In genomic region chr4:82891728-82892466, GRCh38 we compare ENCODE assay signal across 8 cellular contexts. TPM values are rescaled to one million over a fixed set of nuclear protein-coding genes. Genes with fewer than 3 reads are reported as not detected.
DNase-seq lines count a peak whose midpoint lies in the region; ATAC-seq and TF ChIP-seq lines count a peak whose summit lies in the region.

No MANE protein-coding gene starts in this region.

- no peaks in the 10 kb centered on the region for H3K27me3 Mint-ChIP-seq in activated CD4-positive, alpha-beta T cell treated with anti-CD3 and anti-CD28 coated beads for 36 hours
- no peaks in the 10 kb centered on the region for H3K27me3 Mint-ChIP-seq in nephron progenitor cell (ENCODE audit: low read depth, poor library complexity)

- peak overlapping the region; percentile 55; the same call in 1 of the 2 replicates for H2AFZ ChIP-seq in OCI-LY3 (ENCODE audit: low read depth, low read length)

- peak overlapping the region; percentile 81 for H3K4me3 Mint-ChIP-seq in activated CD4-positive, alpha-beta T cell treated with anti-CD3 and anti-CD28 coated beads for 36 hours
- H3K4me3 Mint-ChIP-seq in nephron progenitor cell: peak overlapping the region; percentile 98

- peaks cover 39% of the 10 kb centered on the region for H3K4me1 Mint-ChIP-seq in activated CD4-positive, alpha-beta T cell treated with anti-CD3 and anti-CD28 coated beads for 36 hours
- peaks cover 39% of the 10 kb centered on the region for H3K4me1 Mint-ChIP-seq in nephron progenitor cell

- H3K36me3 Mint-ChIP-seq in activated CD4-positive, alpha-beta T cell treated with anti-CD3 and anti-CD28 coated beads for 36 hours (ENCODE audit: low read depth): peaks cover 32% of the 10 kb centered on the region
- peaks cover 43% of the 10 kb centered on the region for H3K36me3 Mint-ChIP-seq in nephron progenitor cell (ENCODE audit: low read depth)

- peak overlapping the region; percentile 86 for H3K27ac ChIP-seq in OCI-LY3 (ENCODE audit: low read length)
- peak overlapping the region; percentile 92 for H3K27ac ChIP-seq in ectodermal cell (ENCODE audit: insufficient read depth, low read depth, low read length, poor library complexity, severe bottlenecking)

- H3K4me3 ChIP-seq in OCI-LY3 (ENCODE audit: low read length) (peak overlapping the region; percentile 85), ectodermal cell (ENCODE audit: insufficient read depth, low read depth, low read length) (peak overlapping the region; percentile 74)

- DNase-seq in activated CD4-positive, alpha-beta T cell treated with anti-CD3 and anti-CD28 coated beads for 36 hours: no peak
- DNase-seq in activated CD4-positive, alpha-beta T cell treated with anti-CD3 and anti-CD28 coated beads, Interleukin-2, amount 50 U/mL, for 4 hours: no peak
- DNase-seq in nephron progenitor cell: no peak
- no peak for DNase-seq in NCI-H1048 (lab: John Stamatoyannopoulos, UW)
- no peak for DNase-seq in dedifferentiated amniotic fluid mesenchymal stem cell (ENCODE audit: extremely low spot score)

- H3K9me3 ChIP-seq in OCI-LY3 (ENCODE audit: insufficient read depth, low read length) (no peaks in the 10 kb centered on the region), ectodermal cell (ENCODE audit: control insufficient read depth, low read length) (no peaks in the 10 kb centered on the region)

- TF ChIP-seq CTCF in OCI-LY3 (IDR thresholded peaks at IDR 0.05; ENCODE audit: low read depth, low read length) (no peak), nephron progenitor cell (IDR thresholded peaks at IDR 0.05) (no peak)

- H3K27me3 ChIP-seq in OCI-LY3 (ENCODE audit: low read depth, low read length) (no peaks in the 10 kb centered on the region), ectodermal cell (ENCODE audit: control insufficient read depth, insufficient read depth, low read length, poor library complexity, severe bottlenecking) (no peaks in the 10 kb centered on the region)

- peaks cover 78% of the 10 kb centered on the region for H3K79me2 ChIP-seq in OCI-LY3 (ENCODE audit: low read length)

- H4K20me1 ChIP-seq in OCI-LY3 (ENCODE audit: insufficient read depth, low read length): peaks cover 16% of the 10 kb centered on the region

- 40 to 66% methylated on average over 4 to 6 of the region's 7 CpGs for WGBS in ectodermal cell, 2 experiments

- no peak for ATAC-seq in activated CD4-positive, alpha-beta T cell treated with anti-CD3 and anti-CD28 coated beads for 36 hours
- ATAC-seq in HG03460 (IDR thresholded peaks at IDR 0.05; ENCODE audit: unreplicated experiment): no peak

- CTCF ChIA-PET in activated CD4-positive, alpha-beta T cell treated with anti-CD3 and anti-CD28 coated beads for 36 hours (lab: Charles Lee): interaction anchor here (1.4 to 1.6 kb wide), 2 partner anchors 8 to 14 kb away, joined by 4 to 8 read pairs; partner anchors contain the start of gene THAP9

- intact Hi-C loops in activated CD4-positive, alpha-beta T cell treated with anti-CD3 and anti-CD28 coated beads for 36 hours (cut with DNase I, micrococcal nuclease): loop anchor here (1.0 to 5.0 kb wide), 9 partner anchors 8 to 518 kb away; partner anchors contain the start of genes THAP9 (in 2 of the 2), COPS4 (in 1 of the 2), ENOPH1 (in 1 of the 2) and HNRNPDL (in 1 of the 2)

- H3K36me3 ChIP-seq in OCI-LY3 (replicated peaks; ENCODE audit: low read depth, low read length): peaks cover 27% of the 10 kb centered on the region
- H3K36me3 ChIP-seq in ectodermal cell (ENCODE audit: control insufficient read depth, insufficient read depth, low read length): peaks cover 4% of the 10 kb centered on the region

- H3K27ac Mint-ChIP-seq in activated CD4-positive, alpha-beta T cell treated with anti-CD3 and anti-CD28 coated beads for 36 hours: peak overlapping the region; percentile 89
- peak overlapping the region; percentile 99 for H3K27ac Mint-ChIP-seq in nephron progenitor cell

- H3K4me1 ChIP-seq in OCI-LY3 (ENCODE audit: low read length): peaks cover 25% of the 10 kb centered on the region
- H3K4me1 ChIP-seq in ectodermal cell (ENCODE audit: control insufficient read depth, insufficient read depth, low read length): peaks cover 2% of the 10 kb centered on the region

- H3K9ac ChIP-seq in OCI-LY3 (ENCODE audit: low read length): peak overlapping the region; percentile 84

- POLR2A ChIA-PET in activated CD4-positive, alpha-beta T cell treated with anti-CD3 and anti-CD28 coated beads for 36 hours (lab: Charles Lee): interaction anchor here (0.6 to 1.6 kb wide), 2 partner anchors 8 to 457 kb away, joined by 5 to 8 read pairs; partner anchors contain the start of gene THAP9

- H3K9me3 Mint-ChIP-seq in activated CD4-positive, alpha-beta T cell treated with anti-CD3 and anti-CD28 coated beads for 36 hours (ENCODE audit: low read depth): no peaks in the 10 kb centered on the region
- peaks cover 4% of the 10 kb centered on the region for H3K9me3 Mint-ChIP-seq in nephron progenitor cell

- H3K4me2 ChIP-seq in OCI-LY3 (ENCODE audit: low read length): peak overlapping the region; percentile 75

RNA-seq across cellular contexts. Expression of gene SEC31A, which starts 0.9 kb away (rescaled TPM):
- total RNA-seq in activated CD4-positive, alpha-beta T cell treated with anti-CD3 and anti-CD28 coated beads for 36 hours: 100 to 1,000 TPM in 1 of 2 experiments, 10 to 100 TPM in 1; 80.3 to 124 TPM
- 129 TPM for polyA plus RNA-seq in ectodermal cell (2013, experiment 1 of 4)
- polyA plus RNA-seq in ectodermal cell (2013, experiment 2 of 4): 126 TPM
- polyA plus RNA-seq in ectodermal cell (2013, experiment 3 of 4): 101 TPM
- 116 TPM for polyA plus RNA-seq in ectodermal cell (2013, experiment 4 of 4)

RNA-seq across cellular contexts. Expression of gene THAP9, which starts 8.6 kb away (rescaled TPM):
- total RNA-seq in activated CD4-positive, alpha-beta T cell treated with anti-CD3 and anti-CD28 coated beads for 36 hours: 1 to 10 TPM; 1.7 to 2.6 TPM
- polyA plus RNA-seq in ectodermal cell (2013, experiment 1 of 4): 16.5 TPM
- 15.7 TPM for polyA plus RNA-seq in ectodermal cell (2013, experiment 2 of 4)
- polyA plus RNA-seq in ectodermal cell (2013, experiment 3 of 4): 18.1 TPM
- polyA plus RNA-seq in ectodermal cell (2013, experiment 4 of 4): 19.5 TPM
